In the genomic region with DNA sequence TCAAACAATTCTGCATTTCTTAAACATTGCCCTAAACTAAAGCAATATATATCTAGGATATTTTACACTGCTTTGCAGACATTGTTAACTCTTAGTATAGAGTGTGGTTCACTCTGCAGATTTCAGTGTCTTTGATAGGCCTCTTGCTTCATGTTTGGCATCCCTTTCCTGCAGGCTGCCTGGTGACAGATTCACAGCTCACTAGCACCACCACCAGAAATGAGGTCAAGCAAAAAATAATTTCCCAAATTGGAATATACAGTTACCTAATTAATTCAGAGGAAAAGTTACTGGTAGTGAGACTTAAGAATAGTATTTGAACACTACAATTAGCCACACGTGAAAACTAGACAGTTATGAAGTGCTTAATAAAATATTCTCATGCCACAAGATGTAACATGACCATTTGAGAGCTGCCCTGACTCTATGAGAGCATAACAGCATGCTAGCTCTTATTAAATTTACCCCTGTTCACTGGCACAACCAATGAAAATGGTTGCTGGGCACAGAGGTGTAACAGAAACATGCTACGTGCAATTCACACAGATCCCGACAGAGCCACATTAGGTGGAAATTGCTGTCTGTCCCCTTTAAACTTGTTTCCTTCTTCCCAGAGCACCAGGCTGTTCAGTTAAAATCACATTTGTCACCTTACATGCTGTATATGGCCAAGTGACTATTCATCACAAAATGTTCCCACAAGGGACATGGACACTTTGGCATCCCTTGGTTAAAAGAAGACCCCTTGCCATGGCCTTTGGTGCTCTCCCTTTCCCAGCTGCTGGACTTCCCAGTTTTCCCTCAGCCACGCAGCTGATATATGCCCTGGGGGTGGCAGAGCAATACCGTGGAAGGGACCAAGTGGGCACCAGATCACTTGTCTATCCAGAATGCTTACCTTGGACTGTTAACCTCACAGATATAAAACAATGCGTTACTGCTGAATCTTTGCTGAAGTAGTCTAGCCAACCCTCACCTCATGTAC, we compare ENCODE assay signal across 1 cellular context.
TF ChIP-seq lines count a peak whose summit lies in the region.

No MANE protein-coding gene starts in this region.

TF ChIP-seq in SK-N-SH treated with all-trans-retinoic acid at 6 μM for 48 hours, 23 proteins besides CTCF, POLR2A, EP300 and RAD21 (continued from another document):
- TF ChIP-seq BACH2 (CRISPR knock-in tag; IDR thresholded peaks at IDR 0.05; ENCODE audit: borderline replicate concordance), result no peak
- TF ChIP-seq, protein P1, sequence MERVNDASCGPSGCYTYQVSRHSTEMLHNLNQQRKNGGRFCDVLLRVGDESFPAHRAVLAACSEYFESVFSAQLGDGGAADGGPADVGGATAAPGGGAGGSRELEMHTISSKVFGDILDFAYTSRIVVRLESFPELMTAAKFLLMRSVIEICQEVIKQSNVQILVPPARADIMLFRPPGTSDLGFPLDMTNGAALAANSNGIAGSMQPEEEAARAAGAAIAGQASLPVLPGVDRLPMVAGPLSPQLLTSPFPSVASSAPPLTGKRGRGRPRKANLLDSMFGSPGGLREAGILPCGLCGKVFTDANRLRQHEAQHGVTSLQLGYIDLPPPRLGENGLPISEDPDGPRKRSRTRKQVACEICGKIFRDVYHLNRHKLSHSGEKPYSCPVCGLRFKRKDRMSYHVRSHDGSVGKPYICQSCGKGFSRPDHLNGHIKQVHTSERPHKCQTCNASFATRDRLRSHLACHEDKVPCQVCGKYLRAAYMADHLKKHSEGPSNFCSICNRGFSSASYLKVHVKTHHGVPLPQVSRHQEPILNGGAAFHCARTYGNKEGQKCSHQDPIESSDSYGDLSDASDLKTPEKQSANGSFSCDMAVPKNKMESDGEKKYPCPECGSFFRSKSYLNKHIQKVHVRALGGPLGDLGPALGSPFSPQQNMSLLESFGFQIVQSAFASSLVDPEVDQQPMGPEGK (CRISPR knock-in tag; IDR thresholded peaks at IDR 0.05; ENCODE audit: borderline replicate concordance), result no peak
